ENCODE assay signal across 8 cellular contexts in genomic region chr1:75725256-75725655, GRCh38. TPM values are rescaled to one million over a fixed set of nuclear protein-coding genes. Genes with fewer than 3 reads are reported as not detected.
DNase-seq lines count a peak whose midpoint lies in the region; ATAC-seq lines count a peak whose summit lies in the region.

No MANE protein-coding gene starts in this region.

- DNase-seq in activated CD4-positive, alpha-beta T cell treated with anti-CD3 and anti-CD28 coated beads, Interleukin-2, amount 10 ng/mL, durations not matched to agents 24 days and 14 days, result no peak
- no peak for DNase-seq in activated CD4-positive, alpha-beta T cell treated with anti-CD3 and anti-CD28 coated beads for 4 hours
- DNase-seq in activated CD8-positive, alpha-beta T cell treated with anti-CD3 and anti-CD28 coated beads, Interleukin-2, amount 10 ng/mL, durations not matched to agents 7 days and 5 days, result no peak
- DNase-seq in iPS DF 6.9 (ENCODE audit: low read depth, low spot score) (no peak), GDM1 (lab: John Stamatoyannopoulos, UW) (no peak)
- no peak for DNase-seq in stimulated activated effector memory CD8-positive, alpha-beta T cell treated with anti-CD3 and anti-CD28 coated beads, Interleukin-12 subunit alpha, Interleukin-12 subunit beta, amount 100 ng/mL, for 72 hours (ENCODE audit: low spot score in 2 of 2)
- DNase-seq in stimulated activated CD4-positive, alpha-beta T cell treated with anti-CD3 and anti-CD28 coated beads, Interleukin-12 subunit alpha, Interleukin-12 subunit beta, amount 100 ng/mL, for 4 hours, result no peak

- no peaks in the 10 kb centered on the region for H3K27me3 ChIP-seq in iPS DF 6.9 (ENCODE audit: control insufficient read depth, insufficient read depth, low read length)

- H3K27me3 Mint-ChIP-seq in activated CD4-positive, alpha-beta T cell treated with anti-CD3 and anti-CD28 coated beads, Interleukin-2, amount 10 ng/mL, durations not matched to agents 24 days and 14 days, result no peaks in the 10 kb centered on the region
- H3K27me3 Mint-ChIP-seq in activated CD8-positive, alpha-beta T cell treated with anti-CD3 and anti-CD28 coated beads, Interleukin-2, amount 10 ng/mL, durations not matched to agents 7 days and 5 days (ENCODE audit: low read depth), result no peaks in the 10 kb centered on the region

- H3K4me1 ChIP-seq in iPS DF 6.9 (ENCODE audit: control insufficient read depth, insufficient read depth, low read length), result peaks cover 1% of the 10 kb centered on the region

- peak overlapping the region; percentile 28; the same call in 1 of the 2 replicates for H3K4me3 ChIP-seq in iPS DF 6.9 (ENCODE audit: low read length)

- no peaks in the 10 kb centered on the region for H3K36me3 ChIP-seq in iPS DF 6.9 (ENCODE audit: control insufficient read depth, insufficient read depth, low read length)

- intact Hi-C loops in activated CD4-positive, alpha-beta T cell treated with anti-CD3 and anti-CD28 coated beads, Interleukin-2, amount 10 ng/mL, durations not matched to agents 24 days and 14 days (cut with micrococcal nuclease), result loop anchor here (2.0 kb wide), 2 partner anchors 16 to 1958 kb away; partner anchors contain the start of gene ZZZ3

- CTCF ChIA-PET in activated CD8-positive, alpha-beta T cell treated with anti-CD3 and anti-CD28 coated beads, Interleukin-2, amount 10 ng/mL, durations not matched to agents 7 days and 5 days (lab: Charles Lee), result no interaction called here

- H3K27ac Mint-ChIP-seq in activated CD4-positive, alpha-beta T cell treated with anti-CD3 and anti-CD28 coated beads, Interleukin-2, amount 10 ng/mL, durations not matched to agents 24 days and 14 days, result peak overlapping the region; percentile 99
- peak overlapping the region; percentile 99 for H3K27ac Mint-ChIP-seq in activated CD8-positive, alpha-beta T cell treated with anti-CD3 and anti-CD28 coated beads, Interleukin-2, amount 10 ng/mL, durations not matched to agents 7 days and 5 days
- H3K27ac Mint-ChIP-seq in stimulated activated effector memory CD8-positive, alpha-beta T cell treated with anti-CD3 and anti-CD28 coated beads, Interleukin-12 subunit alpha, Interleukin-12 subunit beta, amount 100 ng/mL, for 72 hours, result peak overlapping the region; percentile 99

- peaks cover 8% of the 10 kb centered on the region for H3K36me3 Mint-ChIP-seq in activated CD4-positive, alpha-beta T cell treated with anti-CD3 and anti-CD28 coated beads, Interleukin-2, amount 10 ng/mL, durations not matched to agents 24 days and 14 days (ENCODE audit: low read depth)
- H3K36me3 Mint-ChIP-seq in activated CD8-positive, alpha-beta T cell treated with anti-CD3 and anti-CD28 coated beads, Interleukin-2, amount 10 ng/mL, durations not matched to agents 7 days and 5 days (ENCODE audit: low read depth), result peaks cover 16% of the 10 kb centered on the region
- H3K36me3 Mint-ChIP-seq in stimulated activated effector memory CD8-positive, alpha-beta T cell treated with anti-CD3 and anti-CD28 coated beads, Interleukin-12 subunit alpha, Interleukin-12 subunit beta, amount 100 ng/mL, for 72 hours, result peaks cover 23% of the 10 kb centered on the region

- no peaks in the 10 kb centered on the region for H3K9me3 ChIP-seq in iPS DF 6.9 (ENCODE audit: control insufficient read depth, insufficient read depth, low read length)

- peak overlapping the region; percentile 100 for H3K4me3 Mint-ChIP-seq in activated CD4-positive, alpha-beta T cell treated with anti-CD3 and anti-CD28 coated beads, Interleukin-2, amount 10 ng/mL, durations not matched to agents 24 days and 14 days
- peak overlapping the region; percentile 100 for H3K4me3 Mint-ChIP-seq in activated CD8-positive, alpha-beta T cell treated with anti-CD3 and anti-CD28 coated beads, Interleukin-2, amount 10 ng/mL, durations not matched to agents 7 days and 5 days
- H3K4me3 Mint-ChIP-seq in stimulated activated effector memory CD8-positive, alpha-beta T cell treated with anti-CD3 and anti-CD28 coated beads, Interleukin-12 subunit alpha, Interleukin-12 subunit beta, amount 100 ng/mL, for 72 hours, result peak overlapping the region; percentile 97

- no peak overlapping the region for H3K27ac ChIP-seq in iPS DF 6.9 (ENCODE audit: low read length)

- WGBS in iPS DF 6.9 (ENCODE audit: insufficient coverage, insufficient read length), result no CpG with 5 or more reads among the region's 1 CpG

- POLR2A ChIA-PET in activated CD8-positive, alpha-beta T cell treated with anti-CD3 and anti-CD28 coated beads, Interleukin-2, amount 10 ng/mL, durations not matched to agents 7 days and 5 days (lab: Charles Lee), result interaction anchor here (0.6 to 1.3 kb wide), 3 partner anchors 61 to 1760 kb away, joined by 3 to 4 read pairs (median 4); partner anchors contain the start of gene RABGGTB

- no peaks in the 10 kb centered on the region for H3K9me3 Mint-ChIP-seq in activated CD4-positive, alpha-beta T cell treated with anti-CD3 and anti-CD28 coated beads, Interleukin-2, amount 10 ng/mL, durations not matched to agents 24 days and 14 days
- H3K9me3 Mint-ChIP-seq in activated CD8-positive, alpha-beta T cell treated with anti-CD3 and anti-CD28 coated beads, Interleukin-2, amount 10 ng/mL, durations not matched to agents 7 days and 5 days (ENCODE audit: insufficient read depth), result no peaks in the 10 kb centered on the region
- no peaks in the 10 kb centered on the region for H3K9me3 Mint-ChIP-seq in stimulated activated effector memory CD8-positive, alpha-beta T cell treated with anti-CD3 and anti-CD28 coated beads, Interleukin-12 subunit alpha, Interleukin-12 subunit beta, amount 100 ng/mL, for 72 hours

- peaks cover 34% of the 10 kb centered on the region for H3K4me1 Mint-ChIP-seq in activated CD4-positive, alpha-beta T cell treated with anti-CD3 and anti-CD28 coated beads, Interleukin-2, amount 10 ng/mL, durations not matched to agents 24 days and 14 days
- peaks cover 51% of the 10 kb centered on the region for H3K4me1 Mint-ChIP-seq in activated CD8-positive, alpha-beta T cell treated with anti-CD3 and anti-CD28 coated beads, Interleukin-2, amount 10 ng/mL, durations not matched to agents 7 days and 5 days (ENCODE audit: low read depth)
- peaks cover 39% of the 10 kb centered on the region for H3K4me1 Mint-ChIP-seq in stimulated activated effector memory CD8-positive, alpha-beta T cell treated with anti-CD3 and anti-CD28 coated beads, Interleukin-12 subunit alpha, Interleukin-12 subunit beta, amount 100 ng/mL, for 72 hours

- no peak for ATAC-seq in activated CD8-positive, alpha-beta T cell treated with anti-CD3 and anti-CD28 coated beads, Interleukin-2, amount 10 ng/mL, durations not matched to agents 7 days and 5 days
- ATAC-seq in stimulated activated effector memory CD8-positive, alpha-beta T cell treated with anti-CD3 and anti-CD28 coated beads, Interleukin-12 subunit alpha, Interleukin-12 subunit beta, amount 100 ng/mL, for 72 hours, result no peak
- no peak for ATAC-seq in GM19452 (IDR thresholded peaks at IDR 0.05; ENCODE audit: unreplicated experiment)

RNA-seq across cellular contexts. Expression of gene ACADM, which starts 0.7 kb away (rescaled TPM):
- 55.3 and 56.7 TPM in 2 replicates for total RNA-seq in activated CD4-positive, alpha-beta T cell treated with anti-CD3 and anti-CD28 coated beads, Interleukin-2, amount 10 ng/mL, durations not matched to agents 24 days and 14 days
- total RNA-seq in activated CD8-positive, alpha-beta T cell treated with anti-CD3 and anti-CD28 coated beads, Interleukin-2, amount 10 ng/mL, durations not matched to agents 7 days and 5 days, result 10 to 100 TPM; 44.7 to 52.1 TPM
